8 cellular contexts compared by ENCODE assay signal in genomic region chr12:56126732-56127239, GRCh38. TPM values are rescaled to one million over a fixed set of nuclear protein-coding genes. Genes with fewer than 3 reads are reported as not detected.
DNase-seq lines count a peak whose midpoint lies in the region; ATAC-seq and TF ChIP-seq lines count a peak whose summit lies in the region.

No MANE protein-coding gene starts in this region.

- peaks cover 4% of the 10 kb centered on the region for H3K79me2 ChIP-seq in mesendoderm (ENCODE audit: control insufficient read depth, insufficient read depth, low read length)

- WGBS in adrenal gland, 4 donors: 46 to 59% (median 51%) methylated on average over 3 of the region's 3 CpGs
- no CpG with 5 or more reads among the region's 3 CpGs for WGBS in mesendoderm (ENCODE audit: extremely low coverage, insufficient coverage, low lambda C conversion rate)

- no peak overlapping the region for H2BK5ac ChIP-seq in mesendoderm (ENCODE audit: low read length)

- DNase-seq in right atrium auricular region (ENCODE audit: low spot score): no peak
- DNase-seq in left ventricle myocardium superior: no peak
- no peak for DNase-seq in adrenal gland
- DNase-seq in mesendoderm: no peak
- no peak for DNase-seq in HAP-1 (ENCODE audit: low spot score in 2 of 2)
- DNase-seq in GM19238 (ENCODE audit: insufficient read length, low spot score): no peak
- DNase-seq in activated gamma-delta T cell (lab: John Stamatoyannopoulos, UW): no peak

- TF ChIP-seq CTCF in right atrium auricular region (IDR thresholded peaks at IDR 0.05) (no peak), adrenal gland (IDR thresholded peaks at IDR 0.05) (no peak)

- H3K4me1 ChIP-seq in right atrium auricular region (peaks cover 0 to 53% of the 10 kb centered on the region in 2 donors), adrenal gland (replicated peaks in 1 of 2) (peaks cover 13 to 47% of the 10 kb centered on the region in 2 donors), mesendoderm (ENCODE audit: control insufficient read depth, low read depth, low read length) (peaks cover 8% of the 10 kb centered on the region), HAP-1 (peaks cover 18% of the 10 kb centered on the region)

- peaks cover 12% of the 10 kb centered on the region for H3K79me1 ChIP-seq in mesendoderm (ENCODE audit: low read length)

- no peak overlapping the region for H2BK120ac ChIP-seq in mesendoderm (ENCODE audit: low read depth, low read length)

- no peak overlapping the region for H3K4me3 ChIP-seq in right atrium auricular region
- H3K4me3 ChIP-seq in adrenal gland: no peak overlapping the region
- H3K4me3 ChIP-seq in mesendoderm (ENCODE audit: low read length): no peak overlapping the region
- no peak overlapping the region for H3K4me3 ChIP-seq in HAP-1

- H3K23ac ChIP-seq in mesendoderm (ENCODE audit: low read length): no peak overlapping the region

- no peak overlapping the region for H4K5ac ChIP-seq in mesendoderm (ENCODE audit: low read length)

- no peak overlapping the region for H2AK5ac ChIP-seq in mesendoderm (ENCODE audit: low read length)

- H3K4me2 ChIP-seq in mesendoderm (ENCODE audit: low read length): no peak overlapping the region

- H4K8ac ChIP-seq in mesendoderm (ENCODE audit: low read depth, low read length): no peak overlapping the region

- in situ Hi-C loops in HAP-1 (cut with MboI; ENCODE audit: low sequenced_read_pairs): no loop called here

- H2BK15ac ChIP-seq in mesendoderm (replicated peaks; ENCODE audit: low read depth): no peak overlapping the region

- TF ChIP-seq POLR2A in adrenal gland (IDR thresholded peaks at IDR 0.05): no peak

- peak overlapping the region; percentile 18 for H3K9ac ChIP-seq in mesendoderm (ENCODE audit: low read length)

- intact Hi-C loops in left ventricle myocardium superior (cut with micrococcal nuclease): loop anchor here (10.0 kb wide), 1 partner anchor 58 kb away; the partner anchor contains the start of gene SMARCC2
- intact Hi-C loops in adrenal gland (cut with DNase I): loop anchor here in 1 of 2 donors (5.0 kb wide), 1 partner anchor 36 kb away; no protein-coding TSS in a partner anchor

- no peak overlapping the region for H3K18ac ChIP-seq in mesendoderm (ENCODE audit: low read length)

- H3K4ac ChIP-seq in mesendoderm (ENCODE audit: low read depth, low read length): no peak overlapping the region

- no peaks in the 10 kb centered on the region for H3K27me3 ChIP-seq in right atrium auricular region
- H3K27me3 ChIP-seq in adrenal gland: no peaks in the 10 kb centered on the region
- H3K27me3 ChIP-seq in mesendoderm (ENCODE audit: insufficient read depth, low read length, poor library complexity): no peaks in the 10 kb centered on the region
- H3K27me3 ChIP-seq in HAP-1 (ENCODE audit: low read depth): no peaks in the 10 kb centered on the region

- H3K36me3 ChIP-seq in right atrium auricular region (peaks cover 6% of the 10 kb centered on the region), adrenal gland (replicated peaks in 1 of 2) (peaks cover 0 to 15% of the 10 kb centered on the region in 2 donors), mesendoderm (ENCODE audit: control insufficient read depth, insufficient read depth, low read length) (no peaks in the 10 kb centered on the region), HAP-1 (replicated peaks) (peaks cover 18% of the 10 kb centered on the region)

- H3K56ac ChIP-seq in mesendoderm (ENCODE audit: low read length): peak overlapping the region; percentile 56

- H3K27ac ChIP-seq in right atrium auricular region: peak overlapping the region; percentile 81 to 87
- peak overlapping the region in 4 of 5 donors; percentile 78 to 87 (median 82) for H3K27ac ChIP-seq in adrenal gland
- no peak overlapping the region for H3K27ac ChIP-seq in mesendoderm (ENCODE audit: low read depth, low read length)

- ATAC-seq in left ventricle myocardium superior (no peak), HG03135 (IDR thresholded peaks at IDR 0.05; ENCODE audit: unreplicated experiment) (no peak)

- no peaks in the 10 kb centered on the region for H3K9me3 ChIP-seq in right atrium auricular region
- no peaks in the 10 kb centered on the region for H3K9me3 ChIP-seq in adrenal gland (replicated peaks in 1 of 3)
- H3K9me3 ChIP-seq in HAP-1: no peaks in the 10 kb centered on the region

RNA-seq across cellular contexts. Expression of gene ESYT1, which starts 1.3 kb away (rescaled TPM):
- total RNA-seq in right atrium auricular region: 10 to 100 TPM; 25.4 to 74.0 TPM
- total RNA-seq in left ventricle myocardium superior: 28.0 TPM
- total RNA-seq in adrenal gland: 100 to 1,000 TPM in 7 of 8 donors, 10 to 100 TPM in 1; 95.5 to 156 (median 127) TPM
- 100 to 1,000 TPM in 1 of 3 donors, 10 to 100 TPM in 2; 27.2 to 103 (median 35.4) TPM for polyA plus RNA-seq in adrenal gland
- polyA plus RNA-seq in mesendoderm (2013, experiment 1 of 2): 55.9 TPM
- 55.7 TPM for polyA plus RNA-seq in mesendoderm (2013, experiment 2 of 2)

RNA-seq across cellular contexts. Expression of gene ZC3H10, which starts 8.7 kb away (rescaled TPM):
- total RNA-seq in right atrium auricular region (1 to 10 TPM; 2.1 to 2.9 TPM), left ventricle myocardium superior (5.5 TPM), adrenal gland (10 to 100 TPM in 3 of 8 donors, 1 to 10 TPM in 5; 4.3 to 15.0 (median 8.8) TPM)
- polyA plus RNA-seq in adrenal gland: 1 to 10 TPM; 2.2 to 5.5 (median 5.0) TPM
- 2.1 TPM for polyA plus RNA-seq in mesendoderm (2013, experiment 1 of 2)
- 2.1 TPM for polyA plus RNA-seq in mesendoderm (2013, experiment 2 of 2)

RNA-seq across cellular contexts. Expression of gene RPL41, which starts 10.4 kb away (rescaled TPM):
- total RNA-seq in right atrium auricular region (1,000 to 10,000 TPM in 1 of 2 donors, 100 to 1,000 TPM in 1; 606 to 2,188 TPM), left ventricle myocardium superior (1,980 TPM), adrenal gland (1,000 to 10,000 TPM; 1,635 to 4,364 (median 3,125) TPM)
- polyA plus RNA-seq in adrenal gland: 1,000 to 10,000 TPM; 2,153 to 6,204 (median 2,446) TPM
- 13,921 TPM for polyA plus RNA-seq in mesendoderm (2013, experiment 1 of 2)
- polyA plus RNA-seq in mesendoderm (2013, experiment 2 of 2): 13,663 TPM

RNA-seq across cellular contexts. Expression of gene PA2G4, which starts 22.4 kb away (rescaled TPM):
- total RNA-seq in right atrium auricular region (100 to 1,000 TPM in 1 of 2 donors, 10 to 100 TPM in 1; 91.4 to 116 TPM), left ventricle myocardium superior (77.1 TPM), adrenal gland (100 to 1,000 TPM in 4 of 8 donors, 10 to 100 TPM in 4; 64.1 to 119 (median 95.8) TPM)
- 100 to 1,000 TPM in 2 of 3 donors, 10 to 100 TPM in 1; 83.3 to 252 (median 106) TPM for polyA plus RNA-seq in adrenal gland
- polyA plus RNA-seq in mesendoderm (2013, experiment 1 of 2): 327 TPM
- polyA plus RNA-seq in mesendoderm (2013, experiment 2 of 2): 330 TPM

RNA-seq across cellular contexts. Expression of gene MYL6B, which starts 25.6 kb away (rescaled TPM):
- total RNA-seq in right atrium auricular region (10 to 100 TPM; 36.1 to 55.1 TPM), left ventricle myocardium superior (41.4 TPM), adrenal gland (10 to 100 TPM; 28.0 to 89.3 (median 60.0) TPM)
- 100 to 1,000 TPM in 2 of 3 donors, 10 to 100 TPM in 1; 33.4 to 129 (median 118) TPM for polyA plus RNA-seq in adrenal gland
- 121 TPM for polyA plus RNA-seq in mesendoderm (2013, experiment 1 of 2)
- 137 TPM for polyA plus RNA-seq in mesendoderm (2013, experiment 2 of 2)
